Comparison of ENCODE assay signal across 8 cellular contexts in genomic region chr6:44256291-44257006, GRCh38. TPM values are rescaled to one million over a fixed set of nuclear protein-coding genes. Genes with fewer than 3 reads are reported as not detected.
DNase-seq lines count a peak whose midpoint lies in the region; ATAC-seq and TF ChIP-seq lines count a peak whose summit lies in the region.

No MANE protein-coding gene starts in this region.

- no peak for TF ChIP-seq CTCF in PC-3 (conservative IDR thresholded peaks at IDR 0.05; ENCODE audit: low read depth, low read length)

- H2AFZ ChIP-seq in PC-3 (ENCODE audit: low read length), result peak overlapping the region; percentile 73

- CTCF ChIA-PET in PC-3 (lab: Charles Lee), result interaction anchor here (0.6 to 1.7 kb wide), 6 partner anchors 10 to 117 kb away, joined by 3 to 15 read pairs (median 6); partner anchors contain the start of gene HSP90AB1

- no peaks in the 10 kb centered on the region for H3K9me2 ChIP-seq in PC-3 (replicated peaks; ENCODE audit: low read length)

- peak overlapping the region; percentile 91 for H3K9ac ChIP-seq in PC-3 (ENCODE audit: low read length)
- H3K9ac ChIP-seq in muscle layer of colon (ENCODE audit: low read length), result peak overlapping the region; percentile 81

- H3K27ac ChIP-seq in PC-3 (ENCODE audit: low read length), result peak overlapping the region; percentile 71
- H3K27ac ChIP-seq in cingulate gyrus (ENCODE audit: low read depth, low read length), result peak overlapping the region; percentile 96
- peak overlapping the region; percentile 83 for H3K27ac ChIP-seq in muscle layer of colon (ENCODE audit: low read depth, low read length)

- H3K4me3 ChIP-seq in PC-3 (ENCODE audit: low read length) (peak overlapping the region; percentile 81), muscle layer of colon (ENCODE audit: low read depth in 1 of 2, low read length in 2 of 2) (peak overlapping the region; percentile 82 to 94)

- no peaks in the 10 kb centered on the region for H3K9me3 ChIP-seq in PC-3 (ENCODE audit: low read length)
- no peaks in the 10 kb centered on the region for H3K9me3 ChIP-seq in muscle layer of colon (ENCODE audit: low read length)

- POLR2A ChIA-PET in PC-3 (lab: Charles Lee; ENCODE audit: unreplicated experiment), result interaction anchor here (0.6 to 1.3 kb wide), 5 partner anchors 9 to 144 kb away, joined by 4 to 24 read pairs (median 5); partner anchors contain the start of gene HSP90AB1

- H3F3A ChIP-seq in PC-3 (ENCODE audit: low read length, unreplicated experiment), result peaks cover 31% of the 10 kb centered on the region

- H3K4me1 ChIP-seq in PC-3 (ENCODE audit: insufficient read depth, low read length) (peaks cover 21% of the 10 kb centered on the region), muscle layer of colon (ENCODE audit: insufficient read depth, low read length) (peaks cover 18% of the 10 kb centered on the region)

- intact Hi-C loops in PC-3 (cut with micrococcal nuclease), result loop anchor here (1.0 kb wide), 1 partner anchor 84 kb away; no protein-coding TSS in a partner anchor

- peak; percentile 11 for ATAC-seq in PC-3
- no peak for ATAC-seq in GM21576 (IDR thresholded peaks at IDR 0.05; ENCODE audit: unreplicated experiment)

- peak overlapping the region; percentile 100 for H3K4me2 ChIP-seq in PC-3 (ENCODE audit: low read length)

- peaks cover 44% of the 10 kb centered on the region for H4K20me1 ChIP-seq in PC-3 (ENCODE audit: low read length)

- DNase-seq in DMS79 (lab: John Stamatoyannopoulos, UW) (peak; percentile 38), DMS79 treated with DMSO at 0.1 percent for 48 hours (lab: John Stamatoyannopoulos, UW) (no peak), PC-3 (peak; percentile 45), EL (no peak), hepatic stellate cell (ENCODE audit: low spot score) (no peak)

- H3K36me3 ChIP-seq in PC-3 (ENCODE audit: low read depth, low read length) (peaks cover 31% of the 10 kb centered on the region), muscle layer of colon (ENCODE audit: insufficient read depth, low read length) (peaks cover 42% of the 10 kb centered on the region)

- H3K27me3 ChIP-seq in PC-3 (ENCODE audit: low read length) (no peaks in the 10 kb centered on the region), muscle layer of colon (ENCODE audit: control insufficient read depth in 1 of 2, insufficient read depth in 2 of 2, low read length in 2 of 2) (no peaks in the 10 kb centered on the region)

- H3K79me2 ChIP-seq in PC-3 (ENCODE audit: low read length), result peaks cover 29% of the 10 kb centered on the region

- BruUV-seq in PC-3 (replicated peaks; lab: Mats Ljungman, UMichigan), result TSS peak; percentile 22

RNA-seq across cellular contexts. Expression of gene SLC35B2, which starts 0.9 kb away (rescaled TPM):
- 90.6 and 109 TPM in 2 replicates for total RNA-seq in PC-3 (2014; rRNA removed)

RNA-seq across cellular contexts. Expression of gene NFKBIE, which starts 8.9 kb away (rescaled TPM):
- total RNA-seq in PC-3 (2014; rRNA removed), result 7.4 and 28.7 TPM in 2 replicates

RNA-seq across cellular contexts. Expression of gene HSP90AB1, which starts 9.5 kb away (rescaled TPM):
- total RNA-seq in PC-3 (2014; rRNA removed), result 1,280 and 1,322 TPM in 2 replicates

RNA-seq across cellular contexts. Expression of gene TMEM151B, which starts 13.8 kb away (rescaled TPM):
- total RNA-seq in PC-3 (2014; rRNA removed), result not detected in 2 replicates

RNA-seq across cellular contexts. Expression of gene SLC29A1, which starts 33.1 kb away (rescaled TPM):
- 54.7 and 60.4 TPM in 2 replicates for total RNA-seq in PC-3 (2014; rRNA removed)

Comparison
In these comparisons a context has a peak if more than half of its experiments do, and no peak if none do; other contexts are left out.
1. DNase-seq: peak in DMS79 (single experiment) and PC-3 (single experiment); none in DMS79 treated with DMSO at 0.1 percent for 48 hours (single experiment), EL (single experiment) and hepatic stellate cell (single experiment).
2. Peak in every context shown above with its lines, with median percentiles within 50 percentile points of each other: H3K27ac ChIP-seq.